Comparison of ENCODE assay signal across 9 cellular contexts in the genomic region with DNA sequence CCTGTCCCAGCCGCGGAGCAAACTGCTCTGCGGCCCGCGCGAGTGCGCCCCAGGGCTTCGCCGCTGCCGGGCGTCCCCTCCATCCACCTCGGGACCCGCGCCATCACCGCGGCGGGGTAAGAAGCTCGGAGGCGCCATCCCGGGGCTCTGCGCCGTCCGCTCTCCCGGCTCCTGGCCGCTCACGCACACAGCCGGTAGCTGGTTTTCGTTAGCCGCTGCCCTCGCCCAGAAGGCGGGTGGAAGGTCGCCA. TPM values are rescaled to one million over a fixed set of nuclear protein-coding genes. Genes with fewer than 3 reads are reported as not detected.
A peak's percentile ranks its signal among the peaks of the same experiment; 100 is the strongest.
DNase-seq lines count a peak whose midpoint lies in the region; ATAC-seq and TF ChIP-seq lines count a peak whose summit lies in the region.
"Had no signal": no experiment of that assay in that cellular context is flagged by ENCODE, and none has a peak within 500 bp of the region (broad histone marks: within the 10 kb centered on the region; RNA-seq: fewer than 3 reads in every experiment).

No MANE protein-coding gene starts in this region.

- DNase-seq in RWPE2 (ENCODE audit: low spot score): no peak
- DNase-seq in foreskin fibroblast: no peak
- DNase-seq in stimulated activated CD4-positive, alpha-beta T cell treated with anti-CD3 and anti-CD28 coated beads, Interleukin-4, amount 100 ng/mL, for 1 hour: no peak
- no peak for DNase-seq in NCI-H2171 treated with DMSO at 0.1 percent for 48 hours (lab: John Stamatoyannopoulos, UW)

- H3K4me3 ChIP-seq in RWPE2 (ENCODE audit: severe bottlenecking) (no peak overlapping the region), foreskin fibroblast (ENCODE audit: low read depth in 1 of 2, low read length in 2 of 2) (peak overlapping the region; percentile 38 to 44), skeletal muscle tissue (ENCODE audit: low read length in 3 of 3) (peak overlapping the region; percentile 38 to 49 (median 45))

- peak; percentile 8 for ATAC-seq in GM19035 (IDR thresholded peaks at IDR 0.05; ENCODE audit: unreplicated experiment)
- ATAC-seq in RWPE2 (ENCODE audit: low read depth): 0 out of 3 replicates have a peak, but pooled peaks have one; percentile 3
- no peak for ATAC-seq in HG03457 (IDR thresholded peaks at IDR 0.05; ENCODE audit: unreplicated experiment)
- ATAC-seq in GM18858 (IDR thresholded peaks at IDR 0.05; ENCODE audit: unreplicated experiment): no peak

- H3K9me3 ChIP-seq in RWPE2 (ENCODE audit: severe bottlenecking) (no peaks in the 10 kb centered on the region), skeletal muscle tissue (ENCODE audit: control insufficient read depth in 3 of 3, low read length in 3 of 3) (no peaks in the 10 kb centered on the region)

- TF ChIP-seq CTCF in RWPE2 (IDR thresholded peaks at IDR 0.05; ENCODE audit: poor library complexity, severe bottlenecking): no peak
- TF ChIP-seq CTCF in foreskin fibroblast (IDR thresholded peaks at IDR 0.05; ENCODE audit: low read depth, low read length): no peak

- H3K36me3 ChIP-seq in RWPE2 (ENCODE audit: low read depth): no peaks in the 10 kb centered on the region
- H3K36me3 ChIP-seq in skeletal muscle tissue (ENCODE audit: control insufficient read depth in 3 of 3, insufficient read depth in 3 of 3, low read length in 3 of 3): no peaks in the 10 kb centered on the region

- peak overlapping the region in 1 of 3 donors; percentile 16 for H3K9ac ChIP-seq in skeletal muscle tissue (ENCODE audit: low read depth in 1 of 3, low read length in 3 of 3)

- H3K4me1 ChIP-seq in RWPE2 (ENCODE audit: insufficient read depth, poor library complexity, severe bottlenecking) (no peaks in the 10 kb centered on the region), skeletal muscle tissue (ENCODE audit: control insufficient read depth in 3 of 3, insufficient read depth in 3 of 3, low read length in 3 of 3) (peaks cover 3 to 20% (median 14%) of the 10 kb centered on the region in 3 donors)

- peaks cover 87% of the 10 kb centered on the region for H3K27me3 ChIP-seq in RWPE2 (ENCODE audit: insufficient read depth, poor library complexity, severe bottlenecking)
- peaks cover 83 to 92% (median 84%) of the 10 kb centered on the region in 3 donors for H3K27me3 ChIP-seq in skeletal muscle tissue (ENCODE audit: control insufficient read depth in 3 of 3, insufficient read depth in 3 of 3, low read length in 3 of 3)

- no peak overlapping the region for H3K27ac ChIP-seq in RWPE2 (ENCODE audit: poor library complexity, severe bottlenecking)
- H3K27ac ChIP-seq in skeletal muscle tissue (ENCODE audit: low read depth, low read length): no peak overlapping the region
- H3K27ac ChIP-seq: VCaP had no signal

RNA-seq across cellular contexts. Expression of a gene that starts 0.9 kb away (rescaled TPM):
- total RNA-seq in skeletal muscle tissue: 0.52 TPM

RNA-seq across cellular contexts. Expression of a gene that starts 15.1 kb away (rescaled TPM):
- total RNA-seq in skeletal muscle tissue: 10.4 TPM

Comparison
In these comparisons a context has a peak if more than half of its experiments do, and no peak if none do; other contexts are left out.
1. ATAC-seq: peak in GM19035 (single experiment) and RWPE2 (single experiment); none in HG03457 (single experiment) and GM18858 (single experiment).